ENCODE assay signal across 1 cellular context in the genomic region with DNA sequence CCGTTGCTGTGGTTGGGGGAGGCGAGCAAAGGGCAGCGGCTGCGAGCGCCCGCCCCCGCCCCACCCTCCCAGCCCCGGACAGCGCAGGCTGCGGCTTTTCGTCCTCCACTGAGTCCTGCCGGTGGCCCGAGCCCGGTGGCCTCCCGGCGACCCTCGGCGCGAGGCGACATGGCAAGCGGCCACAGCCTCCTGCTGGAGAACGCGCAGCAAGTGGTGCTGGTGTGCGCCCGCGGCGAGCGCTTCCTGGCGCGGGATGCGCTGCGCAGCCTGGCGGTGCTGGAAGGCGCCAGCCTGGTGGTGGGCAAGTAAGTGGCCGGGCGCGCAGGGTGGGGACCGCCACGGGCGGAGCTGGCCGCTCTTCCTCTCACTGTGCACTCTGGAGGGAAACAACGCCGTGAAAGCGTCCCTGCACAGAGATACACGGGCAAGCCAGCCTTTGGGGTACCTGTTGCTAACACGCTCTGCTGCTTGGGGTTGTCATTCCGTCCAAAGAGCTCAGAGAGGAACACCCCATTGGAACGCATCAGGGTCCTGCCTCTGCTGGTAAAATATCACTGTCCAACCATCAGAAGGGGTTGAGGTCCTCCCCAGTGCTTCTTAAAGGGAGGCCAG.
TF ChIP-seq lines count a peak whose summit lies in the region.

Gene AMDHD1 (plus strand): TSS at position 101 of the 612 bp plus-strand sequence. CDS start 68 bp downstream, at position 169.

TF ChIP-seq in HepG2, 621 proteins besides CTCF, POLR2A, EP300 and RAD21 (continued from another document and continues in another):
- TF ChIP-seq, protein P1, sequence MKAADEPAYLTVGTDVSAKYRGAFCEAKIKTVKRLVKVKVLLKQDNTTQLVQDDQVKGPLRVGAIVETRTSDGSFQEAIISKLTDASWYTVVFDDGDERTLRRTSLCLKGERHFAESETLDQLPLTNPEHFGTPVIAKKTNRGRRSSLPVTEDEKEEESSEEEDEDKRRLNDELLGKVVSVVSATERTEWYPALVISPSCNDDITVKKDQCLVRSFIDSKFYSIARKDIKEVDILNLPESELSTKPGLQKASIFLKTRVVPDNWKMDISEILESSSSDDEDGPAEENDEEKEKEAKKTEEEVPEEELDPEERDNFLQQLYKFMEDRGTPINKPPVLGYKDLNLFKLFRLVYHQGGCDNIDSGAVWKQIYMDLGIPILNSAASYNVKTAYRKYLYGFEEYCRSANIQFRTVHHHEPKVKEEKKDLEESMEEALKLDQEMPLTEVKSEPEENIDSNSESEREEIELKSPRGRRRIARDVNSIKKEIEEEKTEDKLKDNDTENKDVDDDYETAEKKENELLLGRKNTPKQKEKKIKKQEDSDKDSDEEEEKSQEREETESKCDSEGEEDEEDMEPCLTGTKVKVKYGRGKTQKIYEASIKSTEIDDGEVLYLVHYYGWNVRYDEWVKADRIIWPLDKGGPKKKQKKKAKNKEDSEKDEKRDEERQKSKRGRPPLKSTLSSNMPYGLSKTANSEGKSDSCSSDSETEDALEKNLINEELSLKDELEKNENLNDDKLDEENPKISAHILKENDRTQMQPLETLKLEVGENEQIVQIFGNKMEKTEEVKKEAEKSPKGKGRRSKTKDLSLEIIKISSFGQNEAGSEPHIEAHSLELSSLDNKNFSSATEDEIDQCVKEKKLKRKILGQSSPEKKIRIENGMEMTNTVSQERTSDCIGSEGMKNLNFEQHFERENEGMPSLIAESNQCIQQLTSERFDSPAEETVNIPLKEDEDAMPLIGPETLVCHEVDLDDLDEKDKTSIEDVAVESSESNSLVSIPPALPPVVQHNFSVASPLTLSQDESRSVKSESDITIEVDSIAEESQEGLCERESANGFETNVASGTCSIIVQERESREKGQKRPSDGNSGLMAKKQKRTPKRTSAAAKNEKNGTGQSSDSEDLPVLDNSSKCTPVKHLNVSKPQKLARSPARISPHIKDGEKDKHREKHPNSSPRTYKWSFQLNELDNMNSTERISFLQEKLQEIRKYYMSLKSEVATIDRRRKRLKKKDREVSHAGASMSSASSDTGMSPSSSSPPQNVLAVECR (CRISPR knock-in tag; IDR thresholded peaks at IDR 0.05; ENCODE audit: borderline replicate concordance), result 0 out of 2 replicates have a peak, but pooled peaks have one; percentile 67
- TF ChIP-seq ZNF576 (CRISPR knock-in tag; IDR thresholded peaks at IDR 0.05) (no peak; the same call in 1 of the 2 replicates), ZNF121 (CRISPR knock-in tag; IDR thresholded peaks at IDR 0.05) (0 out of 2 replicates have a peak, but pooled peaks have one; percentile 34), ZNF83 (CRISPR knock-in tag; IDR thresholded peaks at IDR 0.05; ENCODE audit: borderline replicate concordance) (no peak), NR2F6 (IDR thresholded peaks at IDR 0.05) (no peak), NR2F6 (CRISPR knock-in tag; IDR thresholded peaks at IDR 0.05) (no peak; the same call in 1 of the 2 replicates), ZNF513 (CRISPR knock-in tag; conservative IDR thresholded peaks at IDR 0.05) (no peak), ZNF570 (CRISPR knock-in tag; IDR thresholded peaks at IDR 0.05; ENCODE audit: borderline replicate concordance) (no peak), SMAD3 (CRISPR knock-in tag; IDR thresholded peaks at IDR 0.05) (no peak), SYNCRIP (IDR thresholded peaks at IDR 0.05; ENCODE audit: insufficient read depth, low read depth, low read length) (no peak), MAFG (CRISPR knock-in tag; IDR thresholded peaks at IDR 0.05) (no peak), CC2D1A (CRISPR knock-in tag; IDR thresholded peaks at IDR 0.05) (no peak), KLF9 (CRISPR knock-in tag; IDR thresholded peaks at IDR 0.05; ENCODE audit: low read depth) (no peak), ZNF343 (CRISPR knock-in tag; IDR thresholded peaks at IDR 0.05) (0 out of 2 replicates have a peak, but pooled peaks have one; percentile 27), E2F2 (CRISPR knock-in tag; IDR thresholded peaks at IDR 0.05; ENCODE audit: borderline replicate concordance) (peak; percentile 16; the same call in 1 of the 2 replicates), TOPORS (CRISPR knock-in tag; IDR thresholded peaks at IDR 0.05) (no peak), ZNF101 (CRISPR knock-in tag; IDR thresholded peaks at IDR 0.05; ENCODE audit: borderline replicate concordance, low read depth) (no peak), KIAA2018 (CRISPR knock-in tag; IDR thresholded peaks at IDR 0.05; ENCODE audit: borderline replicate concordance) (no peak), ZNF430 (CRISPR knock-in tag; IDR thresholded peaks at IDR 0.05) (no peak; the same call in 1 of the 2 replicates), ZNF766 (CRISPR knock-in tag; IDR thresholded peaks at IDR 0.05; ENCODE audit: borderline replicate concordance) (peak; percentile 84; the same call in 1 of the 2 replicates)
- TF ChIP-seq, protein P2, sequence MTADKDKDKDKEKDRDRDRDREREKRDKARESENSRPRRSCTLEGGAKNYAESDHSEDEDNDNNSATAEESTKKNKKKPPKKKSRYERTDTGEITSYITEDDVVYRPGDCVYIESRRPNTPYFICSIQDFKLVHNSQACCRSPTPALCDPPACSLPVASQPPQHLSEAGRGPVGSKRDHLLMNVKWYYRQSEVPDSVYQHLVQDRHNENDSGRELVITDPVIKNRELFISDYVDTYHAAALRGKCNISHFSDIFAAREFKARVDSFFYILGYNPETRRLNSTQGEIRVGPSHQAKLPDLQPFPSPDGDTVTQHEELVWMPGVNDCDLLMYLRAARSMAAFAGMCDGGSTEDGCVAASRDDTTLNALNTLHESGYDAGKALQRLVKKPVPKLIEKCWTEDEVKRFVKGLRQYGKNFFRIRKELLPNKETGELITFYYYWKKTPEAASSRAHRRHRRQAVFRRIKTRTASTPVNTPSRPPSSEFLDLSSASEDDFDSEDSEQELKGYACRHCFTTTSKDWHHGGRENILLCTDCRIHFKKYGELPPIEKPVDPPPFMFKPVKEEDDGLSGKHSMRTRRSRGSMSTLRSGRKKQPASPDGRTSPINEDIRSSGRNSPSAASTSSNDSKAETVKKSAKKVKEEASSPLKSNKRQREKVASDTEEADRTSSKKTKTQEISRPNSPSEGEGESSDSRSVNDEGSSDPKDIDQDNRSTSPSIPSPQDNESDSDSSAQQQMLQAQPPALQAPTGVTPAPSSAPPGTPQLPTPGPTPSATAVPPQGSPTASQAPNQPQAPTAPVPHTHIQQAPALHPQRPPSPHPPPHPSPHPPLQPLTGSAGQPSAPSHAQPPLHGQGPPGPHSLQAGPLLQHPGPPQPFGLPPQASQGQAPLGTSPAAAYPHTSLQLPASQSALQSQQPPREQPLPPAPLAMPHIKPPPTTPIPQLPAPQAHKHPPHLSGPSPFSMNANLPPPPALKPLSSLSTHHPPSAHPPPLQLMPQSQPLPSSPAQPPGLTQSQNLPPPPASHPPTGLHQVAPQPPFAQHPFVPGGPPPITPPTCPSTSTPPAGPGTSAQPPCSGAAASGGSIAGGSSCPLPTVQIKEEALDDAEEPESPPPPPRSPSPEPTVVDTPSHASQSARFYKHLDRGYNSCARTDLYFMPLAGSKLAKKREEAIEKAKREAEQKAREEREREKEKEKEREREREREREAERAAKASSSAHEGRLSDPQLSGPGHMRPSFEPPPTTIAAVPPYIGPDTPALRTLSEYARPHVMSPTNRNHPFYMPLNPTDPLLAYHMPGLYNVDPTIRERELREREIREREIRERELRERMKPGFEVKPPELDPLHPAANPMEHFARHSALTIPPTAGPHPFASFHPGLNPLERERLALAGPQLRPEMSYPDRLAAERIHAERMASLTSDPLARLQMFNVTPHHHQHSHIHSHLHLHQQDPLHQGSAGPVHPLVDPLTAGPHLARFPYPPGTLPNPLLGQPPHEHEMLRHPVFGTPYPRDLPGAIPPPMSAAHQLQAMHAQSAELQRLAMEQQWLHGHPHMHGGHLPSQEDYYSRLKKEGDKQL (CRISPR knock-in tag; IDR thresholded peaks at IDR 0.05; ENCODE audit: low read depth), result no peak
- TF ChIP-seq, protein P3, sequence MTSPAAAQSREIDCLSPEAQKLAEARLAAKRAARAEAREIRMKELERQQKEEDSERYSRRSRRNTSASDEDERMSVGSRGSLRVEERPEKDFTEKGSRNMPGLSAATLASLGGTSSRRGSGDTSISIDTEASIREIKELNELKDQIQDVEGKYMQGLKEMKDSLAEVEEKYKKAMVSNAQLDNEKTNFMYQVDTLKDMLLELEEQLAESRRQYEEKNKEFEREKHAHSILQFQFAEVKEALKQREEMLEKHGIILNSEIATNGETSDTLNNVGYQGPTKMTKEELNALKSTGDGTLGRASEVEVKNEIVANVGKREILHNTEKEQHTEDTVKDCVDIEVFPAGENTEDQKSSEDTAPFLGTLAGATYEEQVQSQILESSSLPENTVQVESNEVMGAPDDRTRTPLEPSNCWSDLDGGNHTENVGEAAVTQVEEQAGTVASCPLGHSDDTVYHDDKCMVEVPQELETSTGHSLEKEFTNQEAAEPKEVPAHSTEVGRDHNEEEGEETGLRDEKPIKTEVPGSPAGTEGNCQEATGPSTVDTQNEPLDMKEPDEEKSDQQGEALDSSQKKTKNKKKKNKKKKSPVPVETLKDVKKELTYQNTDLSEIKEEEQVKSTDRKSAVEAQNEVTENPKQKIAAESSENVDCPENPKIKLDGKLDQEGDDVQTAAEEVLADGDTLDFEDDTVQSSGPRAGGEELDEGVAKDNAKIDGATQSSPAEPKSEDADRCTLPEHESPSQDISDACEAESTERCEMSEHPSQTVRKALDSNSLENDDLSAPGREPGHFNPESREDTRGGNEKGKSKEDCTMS (CRISPR knock-in tag; conservative IDR thresholded peaks at IDR 0.05), result no peak
